In genomic region chr22:45254789-45255261, GRCh38 we compare ENCODE assay signal across 12 cellular contexts. TPM values are rescaled to one million over a fixed set of nuclear protein-coding genes. Genes with fewer than 3 reads are reported as not detected.
DNase-seq lines count a peak whose midpoint lies in the region; ATAC-seq, FAIRE-seq and TF ChIP-seq lines count a peak whose summit lies in the region.
"Had no signal": no experiment of that assay in that cellular context is flagged by ENCODE, and none has a peak within 500 bp of the region (broad histone marks: within the 10 kb centered on the region; RNA-seq: fewer than 3 reads in every experiment).

No MANE protein-coding gene starts in this region.

- ATAC-seq in GM19025 (IDR thresholded peaks at IDR 0.05; ENCODE audit: low read depth, unreplicated experiment) (peak; percentile 53), GM12878 (peak; percentile 94), sciatic nerve (no peak)

- DNase-seq in GM10266 (ENCODE audit: extremely low spot score), result peak; percentile 65
- peak; percentile 37 for DNase-seq in HT1080 (ENCODE audit: low read depth)
- DNase-seq in GM12878 (ENCODE audit: low read depth, low spot score), result peak; percentile 76
- DNase-seq in NCI-H1930 (lab: John Stamatoyannopoulos, UW), result no peak
- no peak for DNase-seq in sciatic nerve (ENCODE audit: low spot score)
- no peak for DNase-seq in HPDE6-E6E7 (ENCODE audit: extremely low spot score)
- DNase-seq: Calu3, kidney glomerular epithelial cell, NCI-H226, SHP77 treated with DMSO at 0.1 percent for 48 hours had no signal

- peaks cover 31% of the 10 kb centered on the region for H3K4me1 ChIP-seq in GM12878 (ENCODE audit: control insufficient read depth, insufficient read depth, low read length)

- peak in 1 of 2 experiments; percentile 80; a peak in 1 of 4 replicates for TF ChIP-seq EP300 in GM12878 (IDR thresholded peaks at IDR 0.05; ENCODE audit: borderline replicate concordance in 1 of 2, control insufficient read depth in 1 of 2, low read depth in 2 of 2, low read length in 2 of 2)

- TF ChIP-seq CTCF in GM10266 (IDR thresholded peaks at IDR 0.05; ENCODE audit: control insufficient read depth, insufficient read depth, low read depth, missing control alignments), result no peak
- TF ChIP-seq CTCF in GM12878 (IDR thresholded peaks at IDR 0.05 in 2 of 3, conservative IDR thresholded peaks at IDR 0.05 in 1 of 3; ENCODE audit: control insufficient read depth in 2 of 3, extremely low read depth in 1 of 3, insufficient read depth in 1 of 3, low read depth in 3 of 3, low read length in 3 of 3), result no peak

- H2AFZ ChIP-seq in GM12878 (ENCODE audit: control insufficient read depth, low read depth, low read length), result peak overlapping the region; percentile 63

- peak overlapping the region; percentile 74 for H3K27ac ChIP-seq in GM12878 (ENCODE audit: control insufficient read depth, insufficient read depth)
- H3K27ac ChIP-seq: cardiac muscle cell had no signal

- peak overlapping the region; percentile 11; the same call in 1 of the 2 replicates for H3K9ac ChIP-seq in GM12878 (ENCODE audit: control insufficient read depth, insufficient read depth, low read length)

- no peaks in the 10 kb centered on the region for H4K20me1 ChIP-seq in GM12878 (ENCODE audit: control insufficient read depth, insufficient read depth)

- CTCF ChIA-PET in GM12878 (lab: Yijun Ruan, JAX), result interaction anchor here (2.0 kb wide), 1 partner anchor 9 kb away, joined by 7 read pairs; no protein-coding TSS in a partner anchor

- no peak for TF ChIP-seq RAD21 in GM12878 (IDR thresholded peaks at IDR 0.05; ENCODE audit: insufficient read depth, low read depth, low read length)

- RAD21 ChIA-PET in GM12878 (lab: Charles Lee; ENCODE audit: unreplicated experiment), result no interaction called here

- H3K4me2 ChIP-seq in GM12878 (ENCODE audit: control insufficient read depth, insufficient read depth), result peak overlapping the region; percentile 68

- in situ Hi-C loops in GM12878 (cut with MboI), result no loop called here

- POLR2A ChIA-PET in GM12878 (lab: Charles Lee), result interaction anchor here (0.5 to 1.8 kb wide), 2 partner anchors 19 to 25 kb away, joined by 4 to 5 read pairs; no protein-coding TSS in a partner anchor

- no peaks in the 10 kb centered on the region for H3K27me3 ChIP-seq in GM12878 (replicated peaks in 1 of 2; ENCODE audit: control insufficient read depth in 2 of 2, insufficient read depth in 2 of 2, low read length in 1 of 2)
- H3K27me3 ChIP-seq: cardiac muscle cell had no signal

- WGBS in GM12878 (ENCODE audit: insufficient coverage, insufficient replicate concordance, low lambda C conversion rate, missing lambda C conversion rate), result 1% methylated on average over 5 of the region's 6 CpGs

- SMC1A ChIA-PET in GM12878 (lab: Charles Lee; ENCODE audit: uncharacterized antibody, unreplicated experiment), result interaction anchor here (0.7 to 2.0 kb wide), 3 partner anchors 8 to 89 kb away, joined by 3 to 4 read pairs (median 3); no protein-coding TSS in a partner anchor

- no peak for FAIRE-seq in GM12878 (lab: Jason Lieb, UNC)

- H3K79me2 ChIP-seq in GM12878 (ENCODE audit: control insufficient read depth, insufficient read depth, low read length), result no peaks in the 10 kb centered on the region

- H3K9me3 ChIP-seq in GM12878 (replicated peaks; ENCODE audit: control insufficient read depth, insufficient read depth, low read length), result no peaks in the 10 kb centered on the region; the same call in 2 of the 3 replicates

- intact Hi-C loops in GM12878 (cut with micrococcal nuclease; ENCODE audit: unreplicated experiment) (no loop called here), sciatic nerve (cut with DNase I) (no loop called here)

- no peak overlapping the region for H3K4me3 ChIP-seq in GM12878
- H3K4me3 ChIP-seq: cardiac muscle cell had no signal

- no TSS peak for BruUV-seq in GM12878 (replicated peaks; lab: Mats Ljungman, UMichigan)

- no peaks in the 10 kb centered on the region for H3K36me3 ChIP-seq in GM12878 (ENCODE audit: control insufficient read depth in 2 of 2, insufficient read depth in 2 of 2, low read length in 1 of 2)
- H3K36me3 ChIP-seq: cardiac muscle cell had no signal

- 0 out of 2 replicates have a peak, but pooled peaks have one; percentile 7 for TF ChIP-seq POLR2A in GM12878 (IDR thresholded peaks at IDR 0.05; ENCODE audit: low read depth, low read length)

TF ChIP-seq in GM12878, 131 proteins besides CTCF, POLR2A, EP300 and RAD21 (continues in another document):
- 0 out of 4 replicates have a peak, but pooled peaks of 1 of the 2 experiments have one; percentile 13 for TF ChIP-seq SRF (IDR thresholded peaks at IDR 0.05; ENCODE audit: low read depth in 2 of 2, low read length in 2 of 2)
- peak; percentile 97 for TF ChIP-seq JUNB (IDR thresholded peaks at IDR 0.05)
- no peak for TF ChIP-seq HDAC6 (IDR thresholded peaks at IDR 0.05; ENCODE audit: unreplicated experiment)
- no peak for TF ChIP-seq SREBF2 (IDR thresholded peaks at IDR 0.05; ENCODE audit: low read length)
- no peak for TF ChIP-seq WRNIP1 (IDR thresholded peaks at IDR 0.05; ENCODE audit: borderline replicate concordance, low read depth, low read length)
- TF ChIP-seq NFXL1 (IDR thresholded peaks at IDR 0.05; ENCODE audit: borderline replicate concordance), result no peak
- no peak for TF ChIP-seq RCOR1 (conservative IDR thresholded peaks at IDR 0.05; ENCODE audit: low read depth, low read length)
- TF ChIP-seq GATAD2B (conservative IDR thresholded peaks at IDR 0.05; ENCODE audit: low read depth), result peak; percentile 81

RNA-seq across cellular contexts. Expression of gene KIAA0930, which starts 14.1 kb away (rescaled TPM):
- 51.3 and 87.7 TPM in 2 replicates for total RNA-seq in HT1080 (2014; rRNA removed; shearing (Covaris generic))
- 29.7 and 38.3 TPM in 2 replicates for polyA plus RNA-seq in HT1080 (2015; cell fraction: cytosol; rRNA removed)
- polyA plus RNA-seq in HT1080 (2015; cell fraction: nucleus; rRNA removed), result 52.7 and 58.1 TPM in 2 replicates
- 25.3 and 27.5 TPM in 2 replicates for total RNA-seq in GM12878 (2013; cell fraction: nucleolus; rRNA removed)
- 99.8 and 102 TPM in 2 replicates for total RNA-seq in GM12878 (2014; rRNA removed)
- 39.2 and 45.2 TPM in 2 replicates for total RNA-seq in GM12878 (2014; rRNA removed; fragmentation: Illumina TruSeq; extraction: Trizol)
- total RNA-seq in GM12878 (2021), result 125 and 127 TPM in 2 replicates
- 23.2 TPM for polyA plus RNA-seq in GM12878 (2011; ENCODE audit: low read depth)
- polyA plus RNA-seq in GM12878 (2011; rRNA removed), result 38.7 and 58.2 TPM in 2 replicates
- 79.0 and 81.0 TPM in 2 replicates for polyA plus RNA-seq in GM12878 (2011; cell fraction: cytosol; rRNA removed)
- polyA plus RNA-seq in GM12878 (2011; cell fraction: nucleus; rRNA removed), result 65.6 and 80.7 TPM in 2 replicates
- 57.8 and 60.4 TPM in 2 replicates for polyA plus RNA-seq in GM12878 (2012)
- 13.4 and 47.4 TPM in 2 replicates for polyA plus RNA-seq in GM12878 (2014; fragmentation: Illumina TruSeq; extraction: Trizol)
- polyA plus RNA-seq in GM12878 (2014; fragmentation: Nextera tagmentation; extraction: Ambion mirVana), result 1 to 10 TPM; 3.6 to 9.2 TPM
- polyA plus RNA-seq in GM12878 (2014; rRNA removed), result 114 and 120 TPM in 2 replicates
- 10 to 100 TPM; 14.2 to 16.3 TPM for polyA plus RNA-seq in GM12878 (2016; fragmentation: Nextera tagmentation; extraction: Ambion mirVana)
- 26.4 and 47.9 TPM in 2 replicates for polyA minus RNA-seq in GM12878 (2011; rRNA and poly(A)+ RNA removed)
- polyA minus RNA-seq in GM12878 (2011; cell fraction: cytosol; rRNA and poly(A)+ RNA removed), result 20.2 and 21.9 TPM in 2 replicates
- polyA minus RNA-seq in GM12878 (2011; cell fraction: nucleus; rRNA and poly(A)+ RNA removed), result 10.3 and 17.9 TPM in 2 replicates
- 119 TPM for total RNA-seq in sciatic nerve

RNA-seq across cellular contexts. Expression of gene UPK3A, which starts 29.9 kb away (rescaled TPM):
- not detected in 2 replicates for total RNA-seq in HT1080 (2014; rRNA removed; shearing (Covaris generic))
- not detected in 2 replicates for polyA plus RNA-seq in HT1080 (2015; cell fraction: cytosol; rRNA removed)
- polyA plus RNA-seq in HT1080 (2015; cell fraction: nucleus; rRNA removed), result not detected in 2 replicates
- not detected in 2 replicates for total RNA-seq in GM12878 (2013; cell fraction: nucleolus; rRNA removed)
- total RNA-seq in GM12878 (2014; rRNA removed) (not detected in 2 replicates), GM12878 (2014; rRNA removed; fragmentation: Illumina TruSeq; extraction: Trizol) (not detected in 2 replicates), GM12878 (2021) (not detected in 2 replicates), sciatic nerve (not detected)
- not detected for polyA plus RNA-seq in GM12878 (2011; ENCODE audit: low read depth)
- polyA plus RNA-seq in GM12878 (2011; rRNA removed) (not detected in 2 replicates), GM12878 (2014; fragmentation: Illumina TruSeq; extraction: Trizol) (not detected in 2 replicates), GM12878 (2014; fragmentation: Nextera tagmentation; extraction: Ambion mirVana) (not detected), GM12878 (2014; rRNA removed) (not detected in 2 replicates), GM12878 (2016; fragmentation: Nextera tagmentation; extraction: Ambion mirVana) (not detected)
- polyA plus RNA-seq in GM12878 (2011; cell fraction: cytosol; rRNA removed), result not detected in 2 replicates
- polyA plus RNA-seq in GM12878 (2011; cell fraction: nucleus; rRNA removed), result not detected in 2 replicates
- polyA plus RNA-seq in GM12878 (2012), result 0.18 TPM in 1 of 2 replicates, not detected in the other
- not detected in 2 replicates for polyA minus RNA-seq in GM12878 (2011; rRNA and poly(A)+ RNA removed)
- polyA minus RNA-seq in GM12878 (2011; cell fraction: cytosol; rRNA and poly(A)+ RNA removed), result not detected in 2 replicates
- not detected in 2 replicates for polyA minus RNA-seq in GM12878 (2011; cell fraction: nucleus; rRNA and poly(A)+ RNA removed)
- total RNA-seq: Calu3 had no signal
- polyA plus RNA-seq: cardiac muscle cell had no signal

RNA-seq across cellular contexts. Expression of gene FAM118A, which starts 54.9 kb away (rescaled TPM):
- 19.2 and 20.0 TPM in 2 replicates for total RNA-seq in HT1080 (2014; rRNA removed; shearing (Covaris generic))
- polyA plus RNA-seq in HT1080 (2015; cell fraction: cytosol; rRNA removed), result 10.9 TPM in 2 replicates
- polyA plus RNA-seq in HT1080 (2015; cell fraction: nucleus; rRNA removed), result 160 and 218 TPM in 2 replicates
- 527 and 548 TPM in 2 replicates for total RNA-seq in GM12878 (2013; cell fraction: nucleolus; rRNA removed)
- total RNA-seq in GM12878 (2014; rRNA removed) (59.2 and 69.5 TPM in 2 replicates), GM12878 (2014; rRNA removed; fragmentation: Illumina TruSeq; extraction: Trizol) (53.0 and 54.0 TPM in 2 replicates), GM12878 (2021) (44.6 and 63.1 TPM in 2 replicates), sciatic nerve (44.9 TPM)
- polyA plus RNA-seq in GM12878 (2011; ENCODE audit: low read depth), result 93.5 TPM
- polyA plus RNA-seq in GM12878 (2011; rRNA removed) (332 and 365 TPM in 2 replicates), GM12878 (2014; fragmentation: Illumina TruSeq; extraction: Trizol) (66.3 and 73.8 TPM in 2 replicates), GM12878 (2014; fragmentation: Nextera tagmentation; extraction: Ambion mirVana) (10 to 100 TPM; 17.4 to 20.1 TPM), GM12878 (2014; rRNA removed) (125 and 126 TPM in 2 replicates), GM12878 (2016; fragmentation: Nextera tagmentation; extraction: Ambion mirVana) (10 to 100 TPM; 41.7 to 44.1 TPM)
- polyA plus RNA-seq in GM12878 (2011; cell fraction: cytosol; rRNA removed), result 197 and 240 TPM in 2 replicates
- polyA plus RNA-seq in GM12878 (2011; cell fraction: nucleus; rRNA removed), result 1,350 and 1,445 TPM in 2 replicates
- 117 and 140 TPM in 2 replicates for polyA plus RNA-seq in GM12878 (2012)
- polyA minus RNA-seq in GM12878 (2011; rRNA and poly(A)+ RNA removed), result 53.4 and 81.5 TPM in 2 replicates
- 15.4 and 18.0 TPM in 2 replicates for polyA minus RNA-seq in GM12878 (2011; cell fraction: cytosol; rRNA and poly(A)+ RNA removed)
- 94.8 and 121 TPM in 2 replicates for polyA minus RNA-seq in GM12878 (2011; cell fraction: nucleus; rRNA and poly(A)+ RNA removed)

Comparison
In these comparisons a context has a peak if more than half of its experiments do, and no peak if none do; other contexts are left out.
1. DNase-seq: peak in GM10266 (single experiment), HT1080 (single experiment) and GM12878 (single experiment); none in NCI-H1930 (0 of 2), sciatic nerve (single experiment) and HPDE6-E6E7 (single experiment).